Comparison of ENCODE assay signal across 15 cellular contexts in the genomic region with DNA sequence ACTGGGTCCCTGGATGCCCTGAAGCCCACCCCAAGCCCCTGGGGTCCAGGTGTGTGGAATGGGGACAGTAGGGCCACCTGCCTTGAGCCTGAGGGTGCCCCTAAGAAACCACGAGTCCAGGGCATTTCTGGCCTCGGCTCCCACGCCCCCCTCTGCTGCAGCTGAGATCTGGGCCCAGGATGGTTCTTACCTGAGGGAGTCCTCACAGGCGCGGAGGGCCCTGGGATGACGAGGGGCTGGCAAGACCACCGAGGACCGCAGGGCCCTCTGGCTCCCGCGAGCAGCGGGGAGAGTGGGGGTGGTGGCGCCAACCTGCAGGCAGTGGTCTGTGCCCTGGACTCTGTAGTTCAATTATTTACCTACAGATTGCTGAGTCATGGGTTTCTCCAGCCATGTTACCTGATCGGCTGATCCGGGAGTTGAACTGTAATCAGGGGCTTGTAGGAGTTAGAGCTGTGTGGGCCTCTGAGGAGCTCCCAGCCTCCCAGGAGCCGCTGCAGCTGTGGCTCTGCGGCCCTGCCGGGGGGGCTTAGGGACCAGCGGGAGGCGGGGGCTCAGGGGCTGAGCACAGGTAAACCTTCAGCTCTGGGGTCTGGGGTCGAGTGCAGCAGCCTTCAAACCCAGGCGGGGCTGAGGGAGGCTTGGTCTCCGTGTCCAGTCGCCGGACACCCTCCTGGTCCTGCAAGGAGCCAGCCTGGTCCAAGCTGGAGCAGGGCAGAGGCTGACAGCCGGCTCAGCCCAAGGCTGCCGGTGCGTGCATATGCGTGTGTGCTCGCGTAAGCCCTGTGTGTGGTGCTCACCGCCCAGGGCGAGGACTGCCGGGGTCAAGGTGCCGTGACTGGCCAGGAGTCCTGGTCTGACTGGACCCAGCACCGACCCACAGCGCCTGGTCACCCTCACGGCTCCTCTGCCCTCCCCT. TPM values are rescaled to one million over a fixed set of nuclear protein-coding genes. Genes with fewer than 3 reads are reported as not detected.
A peak's percentile ranks its signal among the peaks of the same experiment; 100 is the strongest.
DNase-seq lines count a peak whose midpoint lies in the region; ATAC-seq and TF ChIP-seq lines count a peak whose summit lies in the region.
"Had no signal": no experiment of that assay in that cellular context is flagged by ENCODE, and none has a peak within 500 bp of the region (broad histone marks: within the 10 kb centered on the region; RNA-seq: fewer than 3 reads in every experiment).

A gene with protein sequence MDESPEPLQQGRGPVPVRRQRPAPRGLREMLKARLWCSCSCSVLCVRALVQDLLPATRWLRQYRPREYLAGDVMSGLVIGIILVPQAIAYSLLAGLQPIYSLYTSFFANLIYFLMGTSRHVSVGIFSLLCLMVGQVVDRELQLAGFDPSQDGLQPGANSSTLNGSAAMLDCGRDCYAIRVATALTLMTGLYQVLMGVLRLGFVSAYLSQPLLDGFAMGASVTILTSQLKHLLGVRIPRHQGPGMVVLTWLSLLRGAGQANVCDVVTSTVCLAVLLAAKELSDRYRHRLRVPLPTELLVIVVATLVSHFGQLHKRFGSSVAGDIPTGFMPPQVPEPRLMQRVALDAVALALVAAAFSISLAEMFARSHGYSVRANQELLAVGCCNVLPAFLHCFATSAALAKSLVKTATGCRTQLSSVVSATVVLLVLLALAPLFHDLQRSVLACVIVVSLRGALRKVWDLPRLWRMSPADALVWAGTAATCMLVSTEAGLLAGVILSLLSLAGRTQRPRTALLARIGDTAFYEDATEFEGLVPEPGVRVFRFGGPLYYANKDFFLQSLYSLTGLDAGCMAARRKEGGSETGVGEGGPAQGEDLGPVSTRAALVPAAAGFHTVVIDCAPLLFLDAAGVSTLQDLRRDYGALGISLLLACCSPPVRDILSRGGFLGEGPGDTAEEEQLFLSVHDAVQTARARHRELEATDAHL (minus strand): TSS at position 294 of the 919 bp plus-strand sequence. CDS start 1,701 bp downstream, outside the sequence.

- H3K9ac ChIP-seq in liver (ENCODE audit: low read depth in 1 of 2, low read length in 2 of 2) = peak within 1 kb of the TSS; percentile 84 to 99
- H3K9ac ChIP-seq in subcutaneous abdominal adipose tissue (ENCODE audit: low read length in 5 of 5) = peak within 1 kb of the TSS in 1 of 5 donors; percentile 64

- no peak for TF ChIP-seq RAD21 in liver (IDR thresholded peaks at IDR 0.05)

- H3K27ac ChIP-seq in VCaP = peak within 1 kb of the TSS; percentile 96
- H3K27ac ChIP-seq in liver (ENCODE audit: low read depth in 1 of 2, low read length in 2 of 2) = peak within 1 kb of the TSS; percentile 92 to 99
- no peak within 1 kb of the TSS for H3K27ac ChIP-seq in subcutaneous abdominal adipose tissue (ENCODE audit: low read depth, low read length)

- 36% methylated on average over 37 of the region's 37 CpGs for WGBS in liver

- DNase-seq in DMS 273 (lab: John Stamatoyannopoulos, UW; ENCODE audit: unreplicated experiment) = peak; percentile 30
- DNase-seq in DMS 273 treated with DMSO at 0.1 percent for 48 hours (lab: John Stamatoyannopoulos, UW) = no peak
- DNase-seq in activated gamma-delta T cell treated with Interleukin-2 at 50 U/mL for 16 hours = no peak
- DNase-seq in central memory CD4-positive, alpha-beta T cell = no peak
- DNase-seq: activated T-cell treated with anti-CD3 and anti-CD28 coated beads for 4 hours; anterior cingulate cortex; DMS79; natural killer cell; stimulated activated naive B cell treated with anti-CD40 and anti-IgM and Interleukin-4, amounts not matched to agents 10 μg/mL and 1 μg/mL and 100 μg/mL, for 72 hours had no signal

- H3K4me3 ChIP-seq in liver (ENCODE audit: low read depth in 1 of 3, low read length in 3 of 3) (peak within 1 kb of the TSS; percentile 53 to 77 (median 60)), subcutaneous abdominal adipose tissue (ENCODE audit: low read depth in 1 of 5, low read length in 5 of 5) (peak within 1 kb of the TSS in 4 of 5 donors; percentile 16 to 48 (median 46))

- H3K27me3 ChIP-seq in liver (ENCODE audit: control insufficient read depth in 4 of 4, insufficient read depth in 4 of 4, low read length in 3 of 4) = no peaks in the 10 kb centered on the region
- peaks cover 14 to 18% (median 16%) of the 10 kb centered on the region in 5 donors for H3K27me3 ChIP-seq in subcutaneous abdominal adipose tissue (ENCODE audit: control insufficient read depth in 5 of 5, insufficient read depth in 4 of 5, low read length in 5 of 5)

- H3K4me1 ChIP-seq in liver (ENCODE audit: control insufficient read depth in 4 of 4, insufficient read depth in 4 of 4, low read length in 3 of 4) = peaks cover 11 to 39% (median 25%) of the 10 kb centered on the region in 4 donors
- peaks cover 0 to 23% (median 16%) of the 10 kb centered on the region in 5 donors for H3K4me1 ChIP-seq in subcutaneous abdominal adipose tissue (ENCODE audit: control insufficient read depth in 5 of 5, insufficient read depth in 5 of 5, low read length in 5 of 5)

- ATAC-seq in GM18909 (IDR thresholded peaks at IDR 0.05; ENCODE audit: poor library complexity, unreplicated experiment) = no peak
- ATAC-seq: natural killer cell; stimulated activated naive B cell treated with anti-CD40 and anti-IgM and Interleukin-4, amounts not matched to agents 10 μg/mL and 1 μg/mL and 100 μg/mL, for 72 hours had no signal

- peaks cover 0 to 8% (median 4%) of the 10 kb centered on the region in 4 donors for H3K36me3 ChIP-seq in liver (ENCODE audit: control insufficient read depth in 4 of 4, insufficient read depth in 3 of 4, low read depth in 1 of 4, low read length in 3 of 4)
- H3K36me3 ChIP-seq in subcutaneous abdominal adipose tissue (ENCODE audit: control insufficient read depth in 5 of 5, insufficient read depth in 5 of 5, low read length in 5 of 5) = peaks cover 0 to 27% (median 20%) of the 10 kb centered on the region in 5 donors

- H3K9me3 ChIP-seq in liver (ENCODE audit: control insufficient read depth in 4 of 4, low read length in 3 of 4) (no peaks in the 10 kb centered on the region), subcutaneous abdominal adipose tissue (ENCODE audit: control insufficient read depth in 5 of 5, low read length in 5 of 5) (no peaks in the 10 kb centered on the region)

- TF ChIP-seq CTCF in VCaP (conservative IDR thresholded peaks at IDR 0.05) = no peak
- TF ChIP-seq CTCF in liver (IDR thresholded peaks at IDR 0.05; ENCODE audit: low read depth, low read length, missing input control) = no peak

TF ChIP-seq in liver, 16 proteins besides CTCF, POLR2A, EP300 and RAD21 (continues in another document):
- TF ChIP-seq, protein P1, sequence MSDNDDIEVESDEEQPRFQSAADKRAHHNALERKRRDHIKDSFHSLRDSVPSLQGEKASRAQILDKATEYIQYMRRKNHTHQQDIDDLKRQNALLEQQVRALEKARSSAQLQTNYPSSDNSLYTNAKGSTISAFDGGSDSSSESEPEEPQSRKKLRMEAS (IDR thresholded peaks at IDR 0.05) = no peak
- TF ChIP-seq GABPA (IDR thresholded peaks at IDR 0.05 in 1 of 2, conservative IDR thresholded peaks at IDR 0.05 in 1 of 2) (no peak), RXRA (IDR thresholded peaks at IDR 0.05) (peak; percentile 45 to 61), HNF4A (conservative IDR thresholded peaks at IDR 0.05) (peak; percentile 79 to 86), NR2F2 (IDR thresholded peaks at IDR 0.05) (no peak), TAF1 (conservative IDR thresholded peaks at IDR 0.05) (no peak), EGR1 (IDR thresholded peaks at IDR 0.05; ENCODE audit: low read depth in 2 of 2) (peak in 1 of 2 donors; percentile 29), FOXA2 (IDR thresholded peaks at IDR 0.05) (no peak)
- TF ChIP-seq, protein P2, sequence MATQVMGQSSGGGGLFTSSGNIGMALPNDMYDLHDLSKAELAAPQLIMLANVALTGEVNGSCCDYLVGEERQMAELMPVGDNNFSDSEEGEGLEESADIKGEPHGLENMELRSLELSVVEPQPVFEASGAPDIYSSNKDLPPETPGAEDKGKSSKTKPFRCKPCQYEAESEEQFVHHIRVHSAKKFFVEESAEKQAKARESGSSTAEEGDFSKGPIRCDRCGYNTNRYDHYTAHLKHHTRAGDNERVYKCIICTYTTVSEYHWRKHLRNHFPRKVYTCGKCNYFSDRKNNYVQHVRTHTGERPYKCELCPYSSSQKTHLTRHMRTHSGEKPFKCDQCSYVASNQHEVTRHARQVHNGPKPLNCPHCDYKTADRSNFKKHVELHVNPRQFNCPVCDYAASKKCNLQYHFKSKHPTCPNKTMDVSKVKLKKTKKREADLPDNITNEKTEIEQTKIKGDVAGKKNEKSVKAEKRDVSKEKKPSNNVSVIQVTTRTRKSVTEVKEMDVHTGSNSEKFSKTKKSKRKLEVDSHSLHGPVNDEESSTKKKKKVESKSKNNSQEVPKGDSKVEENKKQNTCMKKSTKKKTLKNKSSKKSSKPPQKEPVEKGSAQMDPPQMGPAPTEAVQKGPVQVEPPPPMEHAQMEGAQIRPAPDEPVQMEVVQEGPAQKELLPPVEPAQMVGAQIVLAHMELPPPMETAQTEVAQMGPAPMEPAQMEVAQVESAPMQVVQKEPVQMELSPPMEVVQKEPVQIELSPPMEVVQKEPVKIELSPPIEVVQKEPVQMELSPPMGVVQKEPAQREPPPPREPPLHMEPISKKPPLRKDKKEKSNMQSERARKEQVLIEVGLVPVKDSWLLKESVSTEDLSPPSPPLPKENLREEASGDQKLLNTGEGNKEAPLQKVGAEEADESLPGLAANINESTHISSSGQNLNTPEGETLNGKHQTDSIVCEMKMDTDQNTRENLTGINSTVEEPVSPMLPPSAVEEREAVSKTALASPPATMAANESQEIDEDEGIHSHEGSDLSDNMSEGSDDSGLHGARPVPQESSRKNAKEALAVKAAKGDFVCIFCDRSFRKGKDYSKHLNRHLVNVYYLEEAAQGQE (IDR thresholded peaks at IDR 0.05) = no peak
- TF ChIP-seq, protein P3, sequence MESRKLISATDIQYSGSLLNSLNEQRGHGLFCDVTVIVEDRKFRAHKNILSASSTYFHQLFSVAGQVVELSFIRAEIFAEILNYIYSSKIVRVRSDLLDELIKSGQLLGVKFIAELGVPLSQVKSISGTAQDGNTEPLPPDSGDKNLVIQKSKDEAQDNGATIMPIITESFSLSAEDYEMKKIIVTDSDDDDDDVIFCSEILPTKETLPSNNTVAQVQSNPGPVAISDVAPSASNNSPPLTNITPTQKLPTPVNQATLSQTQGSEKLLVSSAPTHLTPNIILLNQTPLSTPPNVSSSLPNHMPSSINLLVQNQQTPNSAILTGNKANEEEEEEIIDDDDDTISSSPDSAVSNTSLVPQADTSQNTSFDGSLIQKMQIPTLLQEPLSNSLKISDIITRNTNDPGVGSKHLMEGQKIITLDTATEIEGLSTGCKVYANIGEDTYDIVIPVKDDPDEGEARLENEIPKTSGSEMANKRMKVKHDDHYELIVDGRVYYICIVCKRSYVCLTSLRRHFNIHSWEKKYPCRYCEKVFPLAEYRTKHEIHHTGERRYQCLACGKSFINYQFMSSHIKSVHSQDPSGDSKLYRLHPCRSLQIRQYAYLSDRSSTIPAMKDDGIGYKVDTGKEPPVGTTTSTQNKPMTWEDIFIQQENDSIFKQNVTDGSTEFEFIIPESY (IDR thresholded peaks at IDR 0.05) = no peak
- TF ChIP-seq, protein P4, sequence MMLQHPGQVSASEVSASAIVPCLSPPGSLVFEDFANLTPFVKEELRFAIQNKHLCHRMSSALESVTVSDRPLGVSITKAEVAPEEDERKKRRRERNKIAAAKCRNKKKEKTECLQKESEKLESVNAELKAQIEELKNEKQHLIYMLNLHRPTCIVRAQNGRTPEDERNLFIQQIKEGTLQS (IDR thresholded peaks at IDR 0.05) = no peak

RNA-seq across cellular contexts. Expression of the gene that starts here (rescaled TPM):
- 10 to 100 TPM; 34.7 to 41.0 TPM for total RNA-seq in liver
- 10 to 100 TPM in 1 of 2 donors, 1 to 10 TPM in 1; 5.1 to 17.8 TPM for polyA plus RNA-seq in liver
- total RNA-seq: LHCN-M2, RPMI7951 had no signal
